In the genomic region with DNA sequence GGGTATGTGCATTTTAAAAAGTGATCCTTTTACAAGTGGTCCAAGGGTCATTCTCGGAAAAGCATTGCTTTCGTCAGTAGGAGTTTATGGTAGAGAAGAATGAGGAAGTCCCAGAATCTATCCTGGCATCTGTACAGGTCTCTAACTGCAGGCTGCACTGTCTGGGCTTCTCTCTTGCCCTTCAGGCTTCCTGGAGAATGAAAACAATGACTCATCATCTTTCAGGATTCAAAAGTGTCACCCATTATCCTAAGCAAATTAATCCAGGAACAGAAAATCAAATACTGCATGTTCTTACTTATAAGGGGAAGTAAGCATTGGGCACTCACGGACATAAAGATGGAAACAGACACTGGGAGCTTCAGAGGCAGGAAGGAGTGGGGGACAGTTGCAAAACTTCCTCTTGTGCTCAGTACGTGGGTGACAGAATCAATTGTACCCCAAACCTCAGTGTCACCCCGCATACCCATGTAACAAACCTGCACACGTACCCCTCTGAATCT, we compare ENCODE assay signal across 8 cellular contexts.
DNase-seq lines count a peak whose midpoint lies in the region; ATAC-seq and TF ChIP-seq lines count a peak whose summit lies in the region.

No MANE protein-coding gene starts in this region.

- peak overlapping the region in 1 of 2 donors; percentile 75 for H3K4me3 Mint-ChIP-seq in CD14-positive monocyte

- no peak overlapping the region for H3K9ac ChIP-seq in duodenal mucosa (ENCODE audit: low read depth in 1 of 2, low read length in 2 of 2)

- DNase-seq in CD14-positive monocyte (ENCODE audit: low spot score) (peak; percentile 65), NCI-H226 (peak; percentile 81), testis (no peak), DMS79 (lab: John Stamatoyannopoulos, UW) (no peak), NCI-H1417 treated with DMSO at 0.1 percent for 48 hours (lab: John Stamatoyannopoulos, UW) (no peak)

- H3K4me3 ChIP-seq in duodenal mucosa (ENCODE audit: low read depth in 1 of 2, low read length in 2 of 2) (peak overlapping the region in 1 of 2 donors; percentile 29), muscle layer of duodenum (ENCODE audit: low read depth in 1 of 2, low read length in 2 of 2) (no peak overlapping the region), testis (no peak overlapping the region)

- WGBS in testis, 2 donors = 61 to 73% methylated on average over 6 of the region's 6 CpGs

- H3K4me1 ChIP-seq in duodenal mucosa (ENCODE audit: control insufficient read depth in 1 of 2, insufficient read depth in 2 of 2, low read length in 2 of 2) (peaks cover 27 to 34% of the 10 kb centered on the region in 2 donors), muscle layer of duodenum (ENCODE audit: control insufficient read depth in 1 of 2, insufficient read depth in 2 of 2, low read length in 2 of 2) (peaks cover 15 to 26% of the 10 kb centered on the region in 2 donors), testis (peaks cover 22% of the 10 kb centered on the region)

- H3K27ac ChIP-seq in duodenal mucosa (ENCODE audit: low read depth, low read length) (peak overlapping the region; percentile 30), muscle layer of duodenum (ENCODE audit: low read length) (peak overlapping the region; percentile 85), testis (peak overlapping the region in 1 of 2 donors; percentile 70)

- peaks cover 10 to 20% of the 10 kb centered on the region in 2 donors for H3K36me3 Mint-ChIP-seq in CD14-positive monocyte

- H3K36me3 ChIP-seq in duodenal mucosa (ENCODE audit: control insufficient read depth in 1 of 2, insufficient read depth in 2 of 2, low read length in 2 of 2) (no peaks in the 10 kb centered on the region), muscle layer of duodenum (ENCODE audit: control insufficient read depth in 1 of 2, insufficient read depth in 2 of 2, low read length in 2 of 2) (no peaks in the 10 kb centered on the region), testis (ENCODE audit: low read depth, missing control alignments) (no peaks in the 10 kb centered on the region)

- no peak for ATAC-seq in GM19463 (IDR thresholded peaks at IDR 0.05; ENCODE audit: unreplicated experiment)

- H3K9me3 ChIP-seq in duodenal mucosa (ENCODE audit: control insufficient read depth in 1 of 2, low read length in 2 of 2) (no peaks in the 10 kb centered on the region), muscle layer of duodenum (ENCODE audit: control insufficient read depth in 1 of 2, low read length in 2 of 2) (no peaks in the 10 kb centered on the region), testis (no peaks in the 10 kb centered on the region)

- intact Hi-C loops in CD14-positive monocyte (cut with micrococcal nuclease) = loop anchor here in 1 of 2 donors (2.0 to 10.0 kb wide), 3 partner anchors 48 to 211 kb away; a partner anchor contains a TSS
- intact Hi-C loops in testis (cut with DNase I; ENCODE audit: low total_unique reads) = no loop called here

- H3K27me3 ChIP-seq in duodenal mucosa (ENCODE audit: control insufficient read depth in 1 of 2, insufficient read depth in 2 of 2, low read length in 2 of 2) = no peaks in the 10 kb centered on the region
- no peaks in the 10 kb centered on the region for H3K27me3 ChIP-seq in muscle layer of duodenum (ENCODE audit: low read depth, low read length)
- H3K27me3 ChIP-seq in testis = no peaks in the 10 kb centered on the region

- peaks cover 25% of the 10 kb centered on the region for H3K4me1 Mint-ChIP-seq in CD14-positive monocyte

- no peaks in the 10 kb centered on the region for H3K9me3 Mint-ChIP-seq in CD14-positive monocyte

- H3K27me3 Mint-ChIP-seq in CD14-positive monocyte (ENCODE audit: low read depth in 3 of 3) = no peaks in the 10 kb centered on the region

- no peak for TF ChIP-seq CTCF in CD14-positive monocyte (IDR thresholded peaks at IDR 0.05)
- TF ChIP-seq CTCF in testis (IDR thresholded peaks at IDR 0.05) = no peak

- TF ChIP-seq POLR2A in testis (IDR thresholded peaks at IDR 0.05) = no peak

- no peak overlapping the region for H3K27ac Mint-ChIP-seq in CD14-positive monocyte

Comparison
In these comparisons a context has a peak if more than half of its experiments do, and no peak if none do; other contexts are left out.
1. DNase-seq: peak in CD14-positive monocyte (single experiment) and NCI-H226 (single experiment); none in testis (single experiment), DMS79 (single experiment) and NCI-H1417 treated with DMSO at 0.1 percent for 48 hours (single experiment).